Comparison of ENCODE assay signal across 8 cellular contexts in genomic region chr3:177199206-177199765, GRCh38. TPM values are rescaled to one million over a fixed set of nuclear protein-coding genes. Genes with fewer than 3 reads are reported as not detected.
DNase-seq lines count a peak whose midpoint lies in the region; ATAC-seq and TF ChIP-seq lines count a peak whose summit lies in the region.

No MANE protein-coding gene starts in this region.

- H3K4me3 ChIP-seq in cardiac muscle cell = no peak overlapping the region
- no peak overlapping the region for H3K4me3 ChIP-seq in mesenchymal stem cell (ENCODE audit: insufficient read depth in 1 of 2, low read depth in 1 of 2, low read length in 2 of 2)
- no peak overlapping the region for H3K4me3 ChIP-seq in upper lobe of left lung

- peak overlapping the region; percentile 92 for H3K27ac ChIP-seq in cardiac muscle cell
- H3K27ac ChIP-seq in mesenchymal stem cell (ENCODE audit: low read length, poor library complexity, severe bottlenecking) = no peak overlapping the region
- H3K27ac ChIP-seq in upper lobe of left lung = peak overlapping the region; percentile 5 to 99 (median 96)

- intact Hi-C loops in cardiac septum (cut with DNase I) = loop anchor here (5.0 to 10.0 kb wide), 6 partner anchors 93 to 1183 kb away; no protein-coding TSS in a partner anchor

- CTCF ChIA-PET in activated CD8-positive, alpha-beta T cell treated with anti-CD3 and anti-CD28 coated beads, Interleukin-2, amount 10 ng/mL, durations not matched to agents 7 days and 5 days (lab: Charles Lee) = interaction anchor here (0.6 to 5.7 kb wide), 4 partner anchors 13 to 260 kb away, joined by 3 to 57 read pairs (median 8); no protein-coding TSS in a partner anchor

- H4K8ac ChIP-seq in mesenchymal stem cell (ENCODE audit: low read length) = no peak overlapping the region

- no peaks in the 10 kb centered on the region for H3K36me3 ChIP-seq in cardiac muscle cell
- H3K36me3 ChIP-seq in mesenchymal stem cell (ENCODE audit: control insufficient read depth in 1 of 2, insufficient read depth in 2 of 2, low read depth in 1 of 2, low read length in 2 of 2) = no peaks in the 10 kb centered on the region
- no peaks in the 10 kb centered on the region for H3K36me3 ChIP-seq in upper lobe of left lung

- in situ Hi-C loops in GM13976 (cut with MboI; ENCODE audit: low sequenced_read_pairs, unreplicated experiment) = loop anchor here (10.0 kb wide), 1 partner anchor 156 kb away; no protein-coding TSS in a partner anchor

- no peak overlapping the region for H2AFZ ChIP-seq in mesenchymal stem cell (ENCODE audit: low read depth, low read length)

- H3K4me3 Mint-ChIP-seq in activated CD8-positive, alpha-beta T cell treated with anti-CD3 and anti-CD28 coated beads, Interleukin-2, amount 10 ng/mL, durations not matched to agents 7 days and 5 days = peak overlapping the region; percentile 69

- TF ChIP-seq CTCF in cardiac muscle cell (IDR thresholded peaks at IDR 0.05; ENCODE audit: low read depth, low read length) = no peak
- TF ChIP-seq CTCF in upper lobe of left lung (IDR thresholded peaks at IDR 0.05) = no peak
- no peak for TF ChIP-seq CTCF in GM13976 (IDR thresholded peaks at IDR 0.05; ENCODE audit: borderline replicate concordance, control extremely low read depth, extremely low read depth, insufficient read depth, missing control alignments)

- H2AK5ac ChIP-seq in mesenchymal stem cell (ENCODE audit: low read length, severe bottlenecking) = peak overlapping the region; percentile 78

- peak overlapping the region; percentile 85 for H3K27ac Mint-ChIP-seq in activated CD8-positive, alpha-beta T cell treated with anti-CD3 and anti-CD28 coated beads, Interleukin-2, amount 10 ng/mL, durations not matched to agents 7 days and 5 days

- peak overlapping the region in 1 of 2 experiments; percentile 26 for H3K4ac ChIP-seq in mesenchymal stem cell (ENCODE audit: low read depth in 1 of 2, low read length in 2 of 2)

- no peak for TF ChIP-seq EP300 in upper lobe of left lung (IDR thresholded peaks at IDR 0.05)

- no peak overlapping the region for H2BK5ac ChIP-seq in mesenchymal stem cell (ENCODE audit: low read depth, low read length, poor library complexity, severe bottlenecking)

- no peak overlapping the region for H3K14ac ChIP-seq in mesenchymal stem cell (ENCODE audit: low read length in 2 of 2)

- no peak overlapping the region for H3K9ac ChIP-seq in mesenchymal stem cell (ENCODE audit: low read length)

- H3K4me1 ChIP-seq in cardiac muscle cell (ENCODE audit: low read depth) (peaks cover 13% of the 10 kb centered on the region), mesenchymal stem cell (ENCODE audit: control insufficient read depth, insufficient read depth, low read depth, low read length) (peaks cover 4% of the 10 kb centered on the region), upper lobe of left lung (peaks cover 13 to 29% (median 19%) of the 10 kb centered on the region in 4 donors)

- peak overlapping the region in 1 of 2 experiments; percentile 54 for H2BK12ac ChIP-seq in mesenchymal stem cell (ENCODE audit: low read length in 2 of 2)

- H2BK120ac ChIP-seq in mesenchymal stem cell (ENCODE audit: low read depth, low read length) = no peak overlapping the region

- no peak overlapping the region for H3K4me2 ChIP-seq in mesenchymal stem cell (ENCODE audit: low read length, poor library complexity, severe bottlenecking)

- no peak for DNase-seq in cardiac muscle cell (ENCODE audit: low read depth in 1 of 2, low spot score in 1 of 2)
- DNase-seq in cardiac septum (ENCODE audit: low spot score) = no peak
- DNase-seq in activated CD8-positive, alpha-beta T cell treated with anti-CD3 and anti-CD28 coated beads, Interleukin-2, amount 10 ng/mL, durations not matched to agents 7 days and 5 days = peak; percentile 43
- no peak for DNase-seq in mesenchymal stem cell
- no peak for DNase-seq in upper lobe of left lung
- no peak for DNase-seq in GM13976 (ENCODE audit: low spot score)
- DNase-seq in stimulated activated CD4-positive, alpha-beta T cell treated with anti-CD3 and anti-CD28 coated beads, Interleukin-15, amount 100 ng/mL, for 24 hours = no peak

- H3K27me3 ChIP-seq in cardiac muscle cell (no peaks in the 10 kb centered on the region), mesenchymal stem cell (ENCODE audit: control insufficient read depth in 1 of 2, insufficient read depth in 1 of 2, low read length in 2 of 2) (no peaks in the 10 kb centered on the region), upper lobe of left lung (no peaks in the 10 kb centered on the region)

- H3K79me1 ChIP-seq in mesenchymal stem cell (replicated peaks; ENCODE audit: low read length, poor library complexity, severe bottlenecking) = no peaks in the 10 kb centered on the region

- peaks cover 61% of the 10 kb centered on the region for H3K4me1 Mint-ChIP-seq in activated CD8-positive, alpha-beta T cell treated with anti-CD3 and anti-CD28 coated beads, Interleukin-2, amount 10 ng/mL, durations not matched to agents 7 days and 5 days (ENCODE audit: low read depth)

- no peaks in the 10 kb centered on the region for H3K27me3 Mint-ChIP-seq in activated CD8-positive, alpha-beta T cell treated with anti-CD3 and anti-CD28 coated beads, Interleukin-2, amount 10 ng/mL, durations not matched to agents 7 days and 5 days (ENCODE audit: low read depth)

- H3K23ac ChIP-seq in mesenchymal stem cell (ENCODE audit: low read length in 2 of 2) = no peak overlapping the region

- no peak overlapping the region for H4K91ac ChIP-seq in mesenchymal stem cell (ENCODE audit: low read length)

- peaks cover 27% of the 10 kb centered on the region for H3K36me3 Mint-ChIP-seq in activated CD8-positive, alpha-beta T cell treated with anti-CD3 and anti-CD28 coated beads, Interleukin-2, amount 10 ng/mL, durations not matched to agents 7 days and 5 days (ENCODE audit: low read depth)

- ATAC-seq in activated CD8-positive, alpha-beta T cell treated with anti-CD3 and anti-CD28 coated beads, Interleukin-2, amount 10 ng/mL, durations not matched to agents 7 days and 5 days = no peak
- ATAC-seq in upper lobe of left lung (ENCODE audit: low FRiP score in 2 of 2) = no peak
- ATAC-seq in HG03439 (IDR thresholded peaks at IDR 0.05; ENCODE audit: unreplicated experiment) = no peak

- 91% methylated on average over 4 of the region's 6 CpGs for WGBS in mesenchymal stem cell
- WGBS in upper lobe of left lung, 2 donors = 52 to 63% methylated on average over 6 of the region's 6 CpGs

- no peak overlapping the region for H3K18ac ChIP-seq in mesenchymal stem cell (ENCODE audit: low read depth in 1 of 2, low read length in 2 of 2)

- no peak overlapping the region for H2BK15ac ChIP-seq in mesenchymal stem cell (ENCODE audit: low read depth, poor library complexity, severe bottlenecking)

- H3K9me3 Mint-ChIP-seq in activated CD8-positive, alpha-beta T cell treated with anti-CD3 and anti-CD28 coated beads, Interleukin-2, amount 10 ng/mL, durations not matched to agents 7 days and 5 days (ENCODE audit: insufficient read depth) = no peaks in the 10 kb centered on the region

- TF ChIP-seq POLR2A in upper lobe of left lung (IDR thresholded peaks at IDR 0.05) = no peak

- H3K9me3 ChIP-seq in cardiac muscle cell (ENCODE audit: low read depth) = no peaks in the 10 kb centered on the region
- H3K9me3 ChIP-seq in mesenchymal stem cell (ENCODE audit: control insufficient read depth, low read length) = no peaks in the 10 kb centered on the region
- H3K9me3 ChIP-seq in upper lobe of left lung = no peaks in the 10 kb centered on the region

- POLR2A ChIA-PET in activated CD8-positive, alpha-beta T cell treated with anti-CD3 and anti-CD28 coated beads, Interleukin-2, amount 10 ng/mL, durations not matched to agents 7 days and 5 days (lab: Charles Lee) = interaction anchor here (0.6 to 6.5 kb wide), 9 partner anchors 11 to 954 kb away, joined by 3 to 172 read pairs (median 5); no protein-coding TSS in a partner anchor

RNA-seq across cellular contexts. Expression of gene TBL1XR1, which starts 2.0 kb away (rescaled TPM):
- 49.6 and 81.7 TPM in 2 replicates for total RNA-seq in cardiac muscle cell
- polyA plus RNA-seq in cardiac muscle cell = 23.7 and 42.7 TPM in 2 replicates
- total RNA-seq in cardiac septum = 164 TPM
- total RNA-seq in activated CD8-positive, alpha-beta T cell treated with anti-CD3 and anti-CD28 coated beads, Interleukin-2, amount 10 ng/mL, durations not matched to agents 7 days and 5 days = 100 to 1,000 TPM; 165 to 166 TPM
- 26.7 TPM for polyA plus RNA-seq in mesenchymal stem cell (2013, experiment 1 of 2)
- 27.8 TPM for polyA plus RNA-seq in mesenchymal stem cell (2013, experiment 2 of 2)
- 100 to 1,000 TPM in 3 of 6 donors, 10 to 100 TPM in 3; 46.1 to 156 (median 86.6) TPM for total RNA-seq in upper lobe of left lung
